Comparison of ENCODE assay signal across 28 cellular contexts in the genomic region with DNA sequence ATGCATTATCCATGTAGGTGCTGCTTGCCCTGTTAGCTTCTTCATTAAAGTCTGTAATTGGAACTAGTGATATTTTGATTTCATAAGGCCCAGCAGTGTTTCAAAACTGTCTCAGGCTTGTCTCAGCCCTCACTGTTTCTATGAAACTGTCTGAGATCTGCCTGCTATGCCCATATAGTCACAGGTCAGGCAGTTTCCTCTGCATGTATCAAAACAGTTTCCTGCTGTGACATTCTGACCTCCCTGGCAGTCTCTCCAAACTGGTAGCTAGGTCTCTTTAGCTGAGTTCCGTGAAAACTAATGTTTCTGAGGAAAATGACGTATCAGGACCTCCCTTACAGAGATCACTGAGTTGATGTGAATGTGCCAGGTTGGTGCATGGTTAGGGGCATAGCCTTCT. TPM values are rescaled to one million over a fixed set of nuclear protein-coding genes. Genes with fewer than 3 reads are reported as not detected.
"Had no signal": no experiment of that assay in that cellular context is flagged by ENCODE, and none has a peak within 500 bp of the region (broad histone marks: within the 10 kb centered on the region; RNA-seq: fewer than 3 reads in every experiment).

No MANE protein-coding gene starts in this region.

- H3K9me3 ChIP-seq: esophagus squamous epithelium, gastroesophageal sphincter, heart left ventricle, neutrophil, pancreas, tibial artery had no signal

- H3K27ac Mint-ChIP-seq: activated CD4-positive, alpha-beta T cell treated with anti-CD3 and anti-CD28 coated beads, Interleukin-2, amount 10 ng/mL, durations not matched to agents 7 days and 5 days; activated CD8-positive, alpha-beta memory T cell treated with anti-CD3 and anti-CD28 coated beads, Interleukin-2, amount 10 ng/mL, durations not matched to agents 7 days and 5 days; activated CD8-positive, alpha-beta T cell treated with anti-CD3 and anti-CD28 coated beads for 36 hours; activated naive CD8-positive, alpha-beta T cell treated with anti-CD3 and anti-CD28 coated beads, Interleukin-2, amount 50 U/mL, for 24 hours; brain; natural killer cell treated with Interleukin-12 subunit alpha and Interleukin-12 subunit beta and Interleukin-15 and Interleukin-18, amount 100 ng/mL, for 72 hours had no signal

- H3K4me3 ChIP-seq: dorsolateral prefrontal cortex, esophagus squamous epithelium, gastroesophageal sphincter, heart left ventricle, pancreas, tibial artery had no signal

- H3K36me3 ChIP-seq: esophagus squamous epithelium, gastroesophageal sphincter, heart left ventricle, neutrophil, pancreas, tibial artery, WERI-Rb-1 had no signal

- H3K36me3 Mint-ChIP-seq: activated CD8-positive, alpha-beta memory T cell treated with anti-CD3 and anti-CD28 coated beads, Interleukin-2, amount 10 ng/mL, durations not matched to agents 7 days and 5 days; brain; natural killer cell treated with Interleukin-12 subunit alpha and Interleukin-12 subunit beta and Interleukin-15 and Interleukin-18, amount 100 ng/mL, for 72 hours had no signal

- H3K27me3 ChIP-seq: esophagus squamous epithelium, gastroesophageal sphincter, heart left ventricle, neutrophil, pancreas, tibial artery had no signal

- H3K4me1 Mint-ChIP-seq: activated CD4-positive, alpha-beta T cell treated with anti-CD3 and anti-CD28 coated beads, Interleukin-2, amount 10 ng/mL, durations not matched to agents 7 days and 5 days; activated CD8-positive, alpha-beta memory T cell treated with anti-CD3 and anti-CD28 coated beads, Interleukin-2, amount 10 ng/mL, durations not matched to agents 7 days and 5 days; activated naive CD8-positive, alpha-beta T cell treated with anti-CD3 and anti-CD28 coated beads, Interleukin-2, amount 50 U/mL, for 24 hours; brain had no signal

- H3K27me3 Mint-ChIP-seq: activated CD4-positive, alpha-beta T cell treated with anti-CD3 and anti-CD28 coated beads, Interleukin-2, amount 10 ng/mL, durations not matched to agents 7 days and 5 days; activated CD8-positive, alpha-beta memory T cell treated with anti-CD3 and anti-CD28 coated beads, Interleukin-2, amount 10 ng/mL, durations not matched to agents 7 days and 5 days; activated CD8-positive, alpha-beta T cell treated with anti-CD3 and anti-CD28 coated beads for 36 hours; activated naive CD8-positive, alpha-beta T cell treated with anti-CD3 and anti-CD28 coated beads, Interleukin-2, amount 50 U/mL, for 24 hours; brain; natural killer cell treated with Interleukin-12 subunit alpha and Interleukin-12 subunit beta and Interleukin-15 and Interleukin-18, amount 100 ng/mL, for 72 hours had no signal

- H3K27ac ChIP-seq: dorsolateral prefrontal cortex, esophagus squamous epithelium, gastroesophageal sphincter, heart left ventricle, neutrophil, pancreas, tibial artery, WERI-Rb-1 had no signal

- H3K4me3 Mint-ChIP-seq: activated CD4-positive, alpha-beta T cell treated with anti-CD3 and anti-CD28 coated beads, Interleukin-2, amount 10 ng/mL, durations not matched to agents 7 days and 5 days; activated CD8-positive, alpha-beta memory T cell treated with anti-CD3 and anti-CD28 coated beads, Interleukin-2, amount 10 ng/mL, durations not matched to agents 7 days and 5 days; activated CD8-positive, alpha-beta T cell treated with anti-CD3 and anti-CD28 coated beads for 36 hours; activated naive CD8-positive, alpha-beta T cell treated with anti-CD3 and anti-CD28 coated beads, Interleukin-2, amount 50 U/mL, for 24 hours; brain; natural killer cell treated with Interleukin-12 subunit alpha and Interleukin-12 subunit beta and Interleukin-15 and Interleukin-18, amount 100 ng/mL, for 72 hours had no signal

- H3K4me1 ChIP-seq: esophagus squamous epithelium, gastroesophageal sphincter, heart left ventricle, pancreas, tibial artery had no signal

- H3K9me3 Mint-ChIP-seq: activated CD4-positive, alpha-beta T cell treated with anti-CD3 and anti-CD28 coated beads, Interleukin-2, amount 10 ng/mL, durations not matched to agents 7 days and 5 days had no signal

- DNase-seq: activated CD4-positive, alpha-beta T cell treated with anti-CD3 and anti-CD28 coated beads, Interleukin-2, amount 10 ng/mL, durations not matched to agents 7 days and 5 days; activated CD4-positive, CD25-positive, alpha-beta regulatory T cell treated with anti-CD3 and anti-CD28 coated beads, Interleukin-2, amount 50 U/mL, for 72 hours; activated CD8-positive, alpha-beta memory T cell treated with anti-CD3 and anti-CD28 coated beads, Interleukin-2, amount 10 ng/mL, durations not matched to agents 7 days and 5 days; activated CD8-positive, alpha-beta T cell treated with anti-CD3 and anti-CD28 coated beads for 36 hours; activated effector memory CD4-positive, alpha-beta T cell treated with anti-CD3 and anti-CD28 coated beads, Interleukin-2, amount 50 U/mL, for 16 hours; activated naive CD4-positive, alpha-beta T cell treated with anti-CD3 and anti-CD28 coated beads, Interleukin-2, amount 50 U/mL, for 16 hours; activated naive CD8-positive, alpha-beta T cell treated with anti-CD3 and anti-CD28 coated beads, Interleukin-2, amount 50 U/mL, for 24 hours; activated T-cell treated with anti-CD3 and anti-CD28 coated beads for 4 hours; anterior cingulate cortex; caudate nucleus; dorsolateral prefrontal cortex; esophagus squamous epithelium; heart left ventricle; left ventricle myocardium superior; midbrain; pancreas; right cardiac atrium; stimulated activated CD4-positive, alpha-beta T cell treated with anti-CD3 and anti-CD28 coated beads, Interleukin-12 subunit alpha, Interleukin-12 subunit beta, amount 100 ng/mL, for 4 hours; stimulated activated CD4-positive, alpha-beta T cell treated with anti-CD3 and anti-CD28 coated beads, Interleukin-4, amount 100 ng/mL, for 4 hours; stimulated activated naive CD8-positive, alpha-beta T cell treated with anti-CD3 and anti-CD28 coated beads, Interleukin-15, Interleukin-2, amounts not matched to agents 100 U/mL and 50 U/mL, for 24 hours; substantia nigra; tibial artery; WERI-Rb-1 had no signal

- ATAC-seq: activated CD8-positive, alpha-beta memory T cell treated with anti-CD3 and anti-CD28 coated beads, Interleukin-2, amount 10 ng/mL, durations not matched to agents 7 days and 5 days; activated CD8-positive, alpha-beta T cell treated with anti-CD3 and anti-CD28 coated beads for 36 hours; activated naive CD8-positive, alpha-beta T cell treated with anti-CD3 and anti-CD28 coated beads, Interleukin-2, amount 50 U/mL, for 24 hours; gastroesophageal sphincter; heart left ventricle; left ventricle myocardium superior; natural killer cell treated with Interleukin-12 subunit alpha and Interleukin-12 subunit beta and Interleukin-15 and Interleukin-18, amount 100 ng/mL, for 72 hours; pancreas; right cardiac atrium; stimulated activated naive CD8-positive, alpha-beta T cell treated with anti-CD3 and anti-CD28 coated beads, Interleukin-15, Interleukin-2, amounts not matched to agents 100 U/mL and 50 U/mL, for 24 hours had no signal

RNA-seq across cellular contexts. Expression of gene SEMA3D, which starts 18.9 kb away (rescaled TPM):
- total RNA-seq: activated CD4-positive, alpha-beta T cell treated with anti-CD3 and anti-CD28 coated beads, Interleukin-2, amount 10 ng/mL, durations not matched to agents 7 days and 5 days; activated CD8-positive, alpha-beta memory T cell treated with anti-CD3 and anti-CD28 coated beads, Interleukin-2, amount 10 ng/mL, durations not matched to agents 7 days and 5 days; activated CD8-positive, alpha-beta T cell treated with anti-CD3 and anti-CD28 coated beads for 36 hours; natural killer cell treated with Interleukin-12 subunit alpha and Interleukin-12 subunit beta and Interleukin-15 and Interleukin-18, amount 100 ng/mL, for 72 hours; T-helper 2 cell treated with Interferon-gamma antibody and Interleukin-4, amounts not matched to agents 100 ng/mL and 5 ng/mL, for 36 hours had no signal
